In genomic region chr17:38674749-38675615, GRCh38 we compare ENCODE assay signal across 8 cellular contexts. TPM values are rescaled to one million over a fixed set of nuclear protein-coding genes. Genes with fewer than 3 reads are reported as not detected.
DNase-seq lines count a peak whose midpoint lies in the region; ATAC-seq and TF ChIP-seq lines count a peak whose summit lies in the region.

TSS of gene EPOP (minus strand) at chr17:38674957. CDS start at chr17:38674495, 462 bp downstream.

- peaks cover 14% of the 10 kb centered on the region; the same call in 1 of the 2 replicates for H4K20me1 ChIP-seq in OCI-LY3 (ENCODE audit: insufficient read depth, low read length)

- H3K27ac ChIP-seq in HUES64 (ENCODE audit: low read depth, low read length) = no peak within 1 kb of the TSS
- H3K27ac ChIP-seq in OCI-LY3 (ENCODE audit: low read length) = peak within 1 kb of the TSS; percentile 70
- no peak within 1 kb of the TSS for H3K27ac ChIP-seq in muscle layer of duodenum (ENCODE audit: low read length)

- H3K27me3 ChIP-seq in HUES64 (ENCODE audit: insufficient read depth, low read length) = peaks cover 69% of the 10 kb centered on the region
- H3K27me3 ChIP-seq in OCI-LY3 (ENCODE audit: low read depth, low read length) = peaks cover 4% of the 10 kb centered on the region
- peaks cover 32% of the 10 kb centered on the region for H3K27me3 ChIP-seq in muscle layer of duodenum (ENCODE audit: low read depth, low read length)

- H3K9me3 ChIP-seq in HUES64 (ENCODE audit: insufficient read depth, low read depth, low read length) (no peaks in the 10 kb centered on the region), OCI-LY3 (ENCODE audit: insufficient read depth, low read length) (no peaks in the 10 kb centered on the region), muscle layer of duodenum (ENCODE audit: control insufficient read depth in 1 of 2, low read length in 2 of 2) (no peaks in the 10 kb centered on the region)

- DNase-seq in CD1c-positive myeloid dendritic cell (ENCODE audit: extremely low spot score) (peak; percentile 95), activated T-cell treated with anti-CD3 and anti-CD28 coated beads for 1 hour (ENCODE audit: low read depth) (peak; percentile 73), erythroblast (lab: John Stamatoyannopoulos, UW) (peak; percentile 77 to 78)
- DNase-seq in stimulated activated CD8-positive, alpha-beta memory T cell treated with anti-CD3 and anti-CD28 coated beads, Interleukin-7, amount 100 ng/mL, for 24 hours (ENCODE audit: low read depth) = peak; percentile 77

- no peak for TF ChIP-seq CTCF in OCI-LY3 (IDR thresholded peaks at IDR 0.05; ENCODE audit: low read depth, low read length)

- peak within 1 kb of the TSS; percentile 90 for H3K4me2 ChIP-seq in OCI-LY3 (ENCODE audit: low read length)

- H3K36me3 ChIP-seq in HUES64 (ENCODE audit: insufficient read depth, low read length) = no peaks in the 10 kb centered on the region
- H3K36me3 ChIP-seq in OCI-LY3 (replicated peaks; ENCODE audit: low read depth, low read length) = peaks cover 3% of the 10 kb centered on the region
- no peaks in the 10 kb centered on the region for H3K36me3 ChIP-seq in muscle layer of duodenum (ENCODE audit: control insufficient read depth in 1 of 2, insufficient read depth in 2 of 2, low read length in 2 of 2)

- H3K4me3 ChIP-seq in HUES64 (ENCODE audit: low read length) = peak within 1 kb of the TSS; percentile 58
- peak within 1 kb of the TSS; percentile 94 for H3K4me3 ChIP-seq in OCI-LY3 (ENCODE audit: low read length)
- H3K4me3 ChIP-seq in muscle layer of duodenum (ENCODE audit: low read depth in 1 of 2, low read length in 2 of 2) = peak within 1 kb of the TSS; percentile 53 to 55

- H3K79me2 ChIP-seq in OCI-LY3 (ENCODE audit: low read length) = peaks cover 12% of the 10 kb centered on the region

- WGBS in HUES64 = 4% methylated on average over 80 of the region's 80 CpGs

- peak within 1 kb of the TSS; percentile 39; the same call in 1 of the 2 replicates for H3K9ac ChIP-seq in HUES64 (ENCODE audit: low read depth, low read length)
- H3K9ac ChIP-seq in OCI-LY3 (ENCODE audit: low read length) = peak within 1 kb of the TSS; percentile 89

- no peak for TF ChIP-seq POLR2A in erythroblast (IDR thresholded peaks at IDR 0.05; ENCODE audit: low read length)

- ATAC-seq in GM19438 (IDR thresholded peaks at IDR 0.05; ENCODE audit: low read depth, unreplicated experiment) = peak; percentile 51

- no peak within 1 kb of the TSS for H2AFZ ChIP-seq in OCI-LY3 (ENCODE audit: low read depth, low read length)

- H3K4me1 ChIP-seq in HUES64 (ENCODE audit: insufficient read depth, low read length) (peaks cover 18% of the 10 kb centered on the region), OCI-LY3 (ENCODE audit: low read length) (peaks cover 39% of the 10 kb centered on the region), muscle layer of duodenum (ENCODE audit: control insufficient read depth in 1 of 2, insufficient read depth in 2 of 2, low read length in 2 of 2) (peaks cover 0 to 18% of the 10 kb centered on the region in 2 donors)

RNA-seq across cellular contexts. Expression of gene EPOP, which starts in this region (rescaled TPM):
- polyA plus RNA-seq in HUES64 (2013, experiment 1 of 2) = 12.2 TPM
- 12.1 TPM for polyA plus RNA-seq in HUES64 (2013, experiment 2 of 2)
